14 cellular contexts compared by ENCODE assay signal in the genomic region with DNA sequence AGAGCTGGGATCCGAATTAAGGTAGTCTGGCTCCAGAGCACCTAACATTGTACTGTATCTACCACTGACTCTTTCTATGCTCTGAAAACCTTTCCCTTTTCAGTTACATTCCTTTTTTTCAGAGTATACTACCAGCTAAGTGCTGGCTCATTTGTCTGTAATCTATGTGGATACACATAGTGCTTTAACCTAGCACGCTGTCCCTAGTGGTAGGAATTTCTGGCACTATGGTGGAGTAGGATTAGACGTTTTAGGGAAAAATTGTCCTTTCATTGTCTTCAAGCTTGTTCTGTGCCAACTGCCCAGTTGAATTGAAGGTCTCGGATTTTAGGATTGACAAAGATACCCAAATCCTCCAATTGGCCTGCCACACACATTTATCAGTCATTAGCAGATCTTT.
A peak's percentile ranks its signal among the peaks of the same experiment; 100 is the strongest.
DNase-seq lines count a peak whose midpoint lies in the region; ATAC-seq and TF ChIP-seq lines count a peak whose summit lies in the region.
"Had no signal": no experiment of that assay in that cellular context is flagged by ENCODE, and none has a peak within 500 bp of the region (broad histone marks: within the 10 kb centered on the region; RNA-seq: fewer than 3 reads in every experiment).

No MANE protein-coding gene starts in this region.

- peak overlapping the region; percentile 39; the same call in 1 of the 2 replicates for H3K27ac Mint-ChIP-seq in WTC11
- H3K27ac Mint-ChIP-seq: activated T-helper 17 cell treated with anti-CD3 and anti-CD28 coated beads, Interleukin-2, amount 50 U/mL, for 72 hours had no signal

- CTCF ChIA-PET in WTC11 (lab: Charles Lee) = interaction anchor here (0.5 to 1.9 kb wide), 40 partner anchors 9 to 1046 kb away, joined by 3 to 30 read pairs (median 4); no protein-coding TSS in a partner anchor

- H3K4me3 ChIP-seq in thyroid gland (replicated peaks in 1 of 3) = no peak overlapping the region
- H3K4me3 ChIP-seq: GM12878, transverse colon had no signal

- no peaks in the 10 kb centered on the region for H3K27me3 Mint-ChIP-seq in WTC11 (ENCODE audit: low read depth)
- H3K27me3 Mint-ChIP-seq: activated T-helper 17 cell treated with anti-CD3 and anti-CD28 coated beads, Interleukin-2, amount 50 U/mL, for 72 hours had no signal

- no peaks in the 10 kb centered on the region for H3K9me3 ChIP-seq in thyroid gland
- H3K9me3 ChIP-seq: transverse colon had no signal

- POLR2A ChIA-PET in WTC11 (lab: Charles Lee) = no interaction called here

- peak; percentile 48 for TF ChIP-seq CTCF in WTC11 (IDR thresholded peaks at IDR 0.05)
- peak in 5 of 6 experiments; percentile 17 to 61 (median 53) for TF ChIP-seq CTCF in thyroid gland (IDR thresholded peaks at IDR 0.05)

- H3K36me3 Mint-ChIP-seq in WTC11 = no peaks in the 10 kb centered on the region

- no peak overlapping the region for H3K27ac ChIP-seq in thyroid gland
- H3K27ac ChIP-seq: epithelial cell of prostate, transverse colon had no signal

- no peak for TF ChIP-seq POLR2A in thyroid gland (IDR thresholded peaks at IDR 0.05)

- ATAC-seq in WTC11 (peak; percentile 99), GM19328 (IDR thresholded peaks at IDR 0.05; ENCODE audit: unreplicated experiment) (no peak)
- ATAC-seq: activated T-helper 17 cell treated with anti-CD3 and anti-CD28 coated beads, Interleukin-2, amount 50 U/mL, for 72 hours; GM12878 had no signal

- H3K36me3 ChIP-seq in thyroid gland = no peaks in the 10 kb centered on the region
- H3K36me3 ChIP-seq: transverse colon had no signal

- peak; percentile 7 for DNase-seq in NCI-H2196 (lab: John Stamatoyannopoulos, UW; ENCODE audit: unreplicated experiment)
- no peak for DNase-seq in NCI-H2196 treated with DMSO at 0.1 percent for 48 hours (lab: John Stamatoyannopoulos, UW; ENCODE audit: unreplicated experiment)
- DNase-seq in WTC11 (ENCODE audit: low spot score) = no peak
- peak; percentile 37 for DNase-seq in iPS-NIHi11 (ENCODE audit: low spot score)
- DNase-seq in thyroid gland = peak in 1 of 2 donors; percentile 5
- DNase-seq in activated T-cell treated with anti-CD3 and anti-CD28 coated beads for 4 hours = no peak
- no peak for DNase-seq in C1 segment of cervical spinal cord (lab: John Stamatoyannopoulos, UW)
- DNase-seq: NCI-H526 treated with DMSO at 0.1 percent for 48 hours; stimulated activated CD4-positive, alpha-beta T cell treated with anti-CD3 and anti-CD28 coated beads, Interleukin-4, amount 100 ng/mL, for 1 hour; transverse colon had no signal

- H3K27me3 ChIP-seq in thyroid gland = no peaks in the 10 kb centered on the region
- H3K27me3 ChIP-seq: transverse colon had no signal

- peaks cover 6% of the 10 kb centered on the region for H3K4me1 Mint-ChIP-seq in WTC11
- H3K4me1 Mint-ChIP-seq: activated T-helper 17 cell treated with anti-CD3 and anti-CD28 coated beads, Interleukin-2, amount 50 U/mL, for 72 hours had no signal

- H3K4me3 Mint-ChIP-seq in WTC11 = no peak overlapping the region
- H3K4me3 Mint-ChIP-seq: activated T-helper 17 cell treated with anti-CD3 and anti-CD28 coated beads, Interleukin-2, amount 50 U/mL, for 72 hours had no signal

- 41 to 55% methylated on average over 4 of the region's 4 CpGs for WGBS in thyroid gland, 2 donors

- intact Hi-C loops in thyroid gland (cut with DNase I) = no loop called here

- peaks cover 6% of the 10 kb centered on the region; the same call in 1 of the 2 replicates for H3K9me3 Mint-ChIP-seq in WTC11

- H3K4me1 ChIP-seq in thyroid gland = no peaks in the 10 kb centered on the region
- H3K4me1 ChIP-seq: transverse colon had no signal

TF ChIP-seq in WTC11, 78 proteins besides CTCF, POLR2A, EP300 and RAD21:
- no peak for TF ChIP-seq ESRRA (CRISPR knock-in tag; IDR thresholded peaks at IDR 0.05; ENCODE audit: borderline replicate concordance)
- TF ChIP-seq ZBTB43 (CRISPR knock-in tag; IDR thresholded peaks at IDR 0.05) = no peak
- no peak for TF ChIP-seq ETV6 (CRISPR knock-in tag; IDR thresholded peaks at IDR 0.05)
- no peak for TF ChIP-seq PRRX2 (CRISPR knock-in tag; IDR thresholded peaks at IDR 0.05)
- peak; percentile 91; the same call in 1 of the 2 replicates for TF ChIP-seq TEAD4 (CRISPR knock-in tag; IDR thresholded peaks at IDR 0.05)
- peak; percentile 97; the same call in 1 of the 2 replicates for TF ChIP-seq TEAD1 (CRISPR knock-in tag; IDR thresholded peaks at IDR 0.05)

Comparison
In these comparisons a context has a peak if more than half of its experiments do, and no peak if none do; other contexts are left out.
1. DNase-seq: peak in NCI-H2196 (single experiment) and iPS-NIHi11 (single experiment); none in NCI-H2196 treated with DMSO at 0.1 percent for 48 hours (single experiment), WTC11 (single experiment), activated T-cell treated with anti-CD3 and anti-CD28 coated beads for 4 hours (single experiment) and C1 segment of cervical spinal cord (0 of 14).